16 cellular contexts compared by ENCODE assay signal in genomic region chr3:57733790-57734189, GRCh38. TPM values are rescaled to one million over a fixed set of nuclear protein-coding genes. Genes with fewer than 3 reads are reported as not detected.
DNase-seq lines count a peak whose midpoint lies in the region; ATAC-seq and TF ChIP-seq lines count a peak whose summit lies in the region.
"Had no signal": no experiment of that assay in that cellular context is flagged by ENCODE, and none has a peak within 500 bp of the region (broad histone marks: within the 10 kb centered on the region; RNA-seq: fewer than 3 reads in every experiment).

No MANE protein-coding gene starts in this region.

- no peak overlapping the region for H3K4me2 ChIP-seq in PC-3 (ENCODE audit: low read length)
- no peak overlapping the region for H3K4me2 ChIP-seq in neural progenitor cell
- H3K4me2 ChIP-seq: SK-N-SH had no signal

- no peaks in the 10 kb centered on the region for H3K36me3 Mint-ChIP-seq in neural progenitor cell
- H3K36me3 Mint-ChIP-seq: CD8-positive, alpha-beta T cell had no signal

- ATAC-seq in PC-3 (peak; percentile 58), aorta (ENCODE audit: low FRiP score) (no peak)
- ATAC-seq: CD8-positive, alpha-beta T cell had no signal

- no peaks in the 10 kb centered on the region for H3K27me3 ChIP-seq in PC-3 (ENCODE audit: low read length)
- H3K27me3 ChIP-seq in neural progenitor cell, result no peaks in the 10 kb centered on the region
- no peaks in the 10 kb centered on the region for H3K27me3 ChIP-seq in ovary
- no peaks in the 10 kb centered on the region for H3K27me3 ChIP-seq in aorta (ENCODE audit: control insufficient read depth in 1 of 2, insufficient read depth in 2 of 2, low read length in 1 of 2)
- H3K27me3 ChIP-seq: BE2C had no signal

- H3K9ac ChIP-seq in PC-3 (ENCODE audit: low read length) (no peak overlapping the region), neural progenitor cell (no peak overlapping the region)
- H3K9ac ChIP-seq: SK-N-SH had no signal

- no peaks in the 10 kb centered on the region for H4K20me1 ChIP-seq in PC-3 (ENCODE audit: low read length)
- H4K20me1 ChIP-seq in neural progenitor cell (ENCODE audit: low read depth), result no peaks in the 10 kb centered on the region

- H3K4me3 ChIP-seq in PC-3 (ENCODE audit: low read length), result no peak overlapping the region
- no peak overlapping the region for H3K4me3 ChIP-seq in neural progenitor cell
- H3K4me3 ChIP-seq in ovary, result no peak overlapping the region
- no peak overlapping the region for H3K4me3 ChIP-seq in aorta (ENCODE audit: low read length in 2 of 2)

- no peak for TF ChIP-seq POLR2A in ovary (IDR thresholded peaks at IDR 0.05)

- H3K27ac ChIP-seq in PC-3 (ENCODE audit: low read length) (no peak overlapping the region), epithelial cell of prostate (peak overlapping the region; percentile 68), neural progenitor cell (no peak overlapping the region), ovary (no peak overlapping the region), aorta (ENCODE audit: low read depth in 1 of 2, low read length in 2 of 2) (no peak overlapping the region)

- H3K27ac Mint-ChIP-seq in neural progenitor cell, result peak overlapping the region; percentile 19
- H3K27ac Mint-ChIP-seq: CD8-positive, alpha-beta T cell had no signal

- POLR2A ChIA-PET in PC-3 (lab: Charles Lee; ENCODE audit: unreplicated experiment), result interaction anchor here (0.7 kb wide), 1 partner anchor 460 kb away, joined by 11 read pairs; no protein-coding TSS in a partner anchor

- no peak for TF ChIP-seq EP300 in ovary (IDR thresholded peaks at IDR 0.05)

- H3K9me2 ChIP-seq in PC-3 (replicated peaks; ENCODE audit: low read length), result no peaks in the 10 kb centered on the region
- H3K9me2 ChIP-seq: SK-N-SH had no signal

- H3K79me2 ChIP-seq in PC-3 (ENCODE audit: low read length), result no peaks in the 10 kb centered on the region
- no peaks in the 10 kb centered on the region for H3K79me2 ChIP-seq in neural progenitor cell (ENCODE audit: low read depth)

- peaks cover 6% of the 10 kb centered on the region for H3K4me1 Mint-ChIP-seq in neural progenitor cell

- H3K9me3 Mint-ChIP-seq in neural progenitor cell, result no peaks in the 10 kb centered on the region
- H3K9me3 Mint-ChIP-seq: CD8-positive, alpha-beta T cell had no signal

- intact Hi-C loops in PC-3 (cut with micrococcal nuclease) (no loop called here), ovary (cut with DNase I) (no loop called here), aorta (cut with DNase I) (no loop called here)

- no peaks in the 10 kb centered on the region for H3K9me3 ChIP-seq in PC-3 (ENCODE audit: low read length)
- H3K9me3 ChIP-seq in neural progenitor cell (ENCODE audit: low read depth), result no peaks in the 10 kb centered on the region
- H3K9me3 ChIP-seq in ovary, result no peaks in the 10 kb centered on the region
- H3K9me3 ChIP-seq in aorta (ENCODE audit: control insufficient read depth, low read length), result no peaks in the 10 kb centered on the region
- H3K9me3 ChIP-seq: BE2C, SK-N-SH had no signal

- H3K4me1 ChIP-seq in PC-3 (ENCODE audit: insufficient read depth, low read length), result no peaks in the 10 kb centered on the region
- no peaks in the 10 kb centered on the region for H3K4me1 ChIP-seq in neural progenitor cell
- H3K4me1 ChIP-seq in ovary (ENCODE audit: insufficient read depth), result peaks cover 13% of the 10 kb centered on the region
- no peaks in the 10 kb centered on the region for H3K4me1 ChIP-seq in aorta (ENCODE audit: control insufficient read depth in 1 of 2, insufficient read depth in 2 of 2, low read length in 2 of 2)
- H3K4me1 ChIP-seq: BE2C had no signal

- H3K36me3 ChIP-seq in PC-3 (ENCODE audit: low read depth, low read length) (no peaks in the 10 kb centered on the region), neural progenitor cell (no peaks in the 10 kb centered on the region), ovary (no peaks in the 10 kb centered on the region), aorta (ENCODE audit: control insufficient read depth in 1 of 2, insufficient read depth in 2 of 2, low read length in 1 of 2) (no peaks in the 10 kb centered on the region)
- H3K36me3 ChIP-seq: BE2C had no signal

- 83 to 86% (median 84%) methylated on average over 2 of the region's 2 CpGs for WGBS in ovary, 3 donors
- 86 to 88% methylated on average over 2 of the region's 2 CpGs for WGBS in aorta, 2 donors

- DNase-seq in EH (ENCODE audit: low read depth) (peak; percentile 25), PC-3 (peak; percentile 37), epithelial cell of prostate (ENCODE audit: low read depth, low spot score) (no peak), neural progenitor cell (ENCODE audit: low spot score) (peak; percentile 8), ovary (no peak), hepatic stellate cell (ENCODE audit: low spot score) (no peak), aorta (no peak), NCI-H2227 treated with DMSO at 0.1 percent for 48 hours (lab: John Stamatoyannopoulos, UW) (no peak)
- DNase-seq: BE2C; CD8-positive, alpha-beta T cell; H7; Kasumi-1; NCI-H1417; NCI-H2029; NCI-H526 treated with DMSO at 0.1 percent for 48 hours; SK-N-SH had no signal

- TF ChIP-seq CTCF in PC-3 (conservative IDR thresholded peaks at IDR 0.05; ENCODE audit: low read depth, low read length), result no peak
- no peak for TF ChIP-seq CTCF in neural progenitor cell (IDR thresholded peaks at IDR 0.05)
- no peak for TF ChIP-seq CTCF in ovary (IDR thresholded peaks at IDR 0.05)

- H3K4me3 Mint-ChIP-seq in neural progenitor cell, result no peak overlapping the region
- H3K4me3 Mint-ChIP-seq: CD8-positive, alpha-beta T cell had no signal

- H2AFZ ChIP-seq in PC-3 (ENCODE audit: low read length) (no peak overlapping the region), neural progenitor cell (replicated peaks) (no peak overlapping the region)

- H3K27me3 Mint-ChIP-seq in neural progenitor cell (ENCODE audit: insufficient read depth, low read depth), result peaks cover 2% of the 10 kb centered on the region

- H3F3A ChIP-seq in PC-3 (ENCODE audit: low read length, unreplicated experiment) (no peaks in the 10 kb centered on the region), neural progenitor cell (ENCODE audit: low read depth) (no peaks in the 10 kb centered on the region)

- no TSS peak for BruUV-seq in PC-3 (replicated peaks; lab: Mats Ljungman, UMichigan)

- CTCF ChIA-PET in PC-3 (lab: Charles Lee), result no interaction called here

RNA-seq across cellular contexts. Expression of gene SLMAP, which starts 22.3 kb away (rescaled TPM):
- total RNA-seq in PC-3 (2014; rRNA removed) (55.2 and 60.0 TPM in 2 replicates), neural progenitor cell (ENCODE audit: low replicate concordance) (36.4 and 59.4 TPM in 2 replicates), ovary (100 to 1,000 TPM in 1 of 7 donors, 10 to 100 TPM in 6; 45.8 to 113 (median 75.2) TPM), aorta (100 to 1,000 TPM; 195 to 546 TPM)
- polyA plus RNA-seq in ovary (10 to 100 TPM; 26.3 to 56.6 TPM), aorta (100 to 1,000 TPM in 1 of 2 donors, 10 to 100 TPM in 1; 81.4 to 145 TPM)

RNA-seq across cellular contexts. Expression of gene DENND6A, which starts 40.9 kb away (rescaled TPM):
- total RNA-seq in PC-3 (2014; rRNA removed), result 16.9 and 17.6 TPM in 2 replicates
- total RNA-seq in neural progenitor cell (ENCODE audit: low replicate concordance), result 29.5 and 35.4 TPM in 2 replicates
- total RNA-seq in ovary, result 10 to 100 TPM; 17.8 to 52.4 (median 39.9) TPM
- polyA plus RNA-seq in ovary, result 10 to 100 TPM; 15.5 to 21.3 TPM
- 10 to 100 TPM; 38.6 to 41.0 TPM for total RNA-seq in aorta
- polyA plus RNA-seq in aorta, result 10 to 100 TPM in 1 of 2 donors, 1 to 10 TPM in 1; 9.1 to 17.5 TPM

Comparison
In these comparisons a context has a peak if more than half of its experiments do, and no peak if none do; other contexts are left out.
1. DNase-seq: peak in EH (single experiment), PC-3 (single experiment) and neural progenitor cell (single experiment); none in epithelial cell of prostate (single experiment), ovary (0 of 5), hepatic stellate cell (single experiment), aorta (0 of 2) and NCI-H2227 treated with DMSO at 0.1 percent for 48 hours (single experiment).